In the genomic region with DNA sequence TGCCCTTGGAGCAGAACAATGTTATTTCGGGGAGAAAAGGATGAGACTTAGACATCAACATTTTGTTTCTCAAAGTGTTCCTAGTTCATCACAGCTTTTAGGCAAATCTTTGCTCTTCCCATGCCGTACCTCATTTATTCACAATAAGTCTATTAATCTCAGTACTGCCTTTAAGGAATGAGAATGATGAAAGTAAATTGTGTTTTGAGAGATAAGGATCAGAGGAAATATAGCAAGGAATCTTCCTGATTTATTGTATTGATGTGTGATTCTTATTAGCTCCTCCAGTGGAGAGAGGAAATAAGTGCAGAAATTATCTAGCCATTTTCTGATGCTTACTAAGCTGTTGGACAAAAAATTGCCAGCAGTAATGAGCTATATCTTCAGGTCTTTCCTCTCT, we compare ENCODE assay signal across 1 cellular context.
TF ChIP-seq lines count a peak whose summit lies in the region.

No MANE protein-coding gene starts in this region.

TF ChIP-seq in IMR-90, 13 proteins besides CTCF, POLR2A, EP300 and RAD21:
- TF ChIP-seq RCOR1 (IDR thresholded peaks at IDR 0.05; ENCODE audit: insufficient replicate concordance, low read length) = no peak
- TF ChIP-seq MAFK (IDR thresholded peaks at IDR 0.05; ENCODE audit: low read depth, low read length) = no peak
- no peak for TF ChIP-seq NFE2L2 (IDR thresholded peaks at IDR 0.05; ENCODE audit: low read depth, low read length)
- TF ChIP-seq MXI1 (IDR thresholded peaks at IDR 0.05; ENCODE audit: borderline replicate concordance, low read depth, low read length) = no peak
- TF ChIP-seq SMC3 (IDR thresholded peaks at IDR 0.05; ENCODE audit: low read depth, low read length) = no peak
- no peak for TF ChIP-seq BHLHE40 (IDR thresholded peaks at IDR 0.05; ENCODE audit: low read depth, low read length)
- TF ChIP-seq, protein P1, sequence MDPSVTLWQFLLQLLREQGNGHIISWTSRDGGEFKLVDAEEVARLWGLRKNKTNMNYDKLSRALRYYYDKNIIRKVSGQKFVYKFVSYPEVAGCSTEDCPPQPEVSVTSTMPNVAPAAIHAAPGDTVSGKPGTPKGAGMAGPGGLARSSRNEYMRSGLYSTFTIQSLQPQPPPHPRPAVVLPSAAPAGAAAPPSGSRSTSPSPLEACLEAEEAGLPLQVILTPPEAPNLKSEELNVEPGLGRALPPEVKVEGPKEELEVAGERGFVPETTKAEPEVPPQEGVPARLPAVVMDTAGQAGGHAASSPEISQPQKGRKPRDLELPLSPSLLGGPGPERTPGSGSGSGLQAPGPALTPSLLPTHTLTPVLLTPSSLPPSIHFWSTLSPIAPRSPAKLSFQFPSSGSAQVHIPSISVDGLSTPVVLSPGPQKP (IDR thresholded peaks at IDR 0.05; ENCODE audit: borderline replicate concordance, low read depth, low read length) = no peak
- TF ChIP-seq CEBPB (IDR thresholded peaks at IDR 0.05; ENCODE audit: low read depth, low read length) = no peak
- TF ChIP-seq, protein P2, sequence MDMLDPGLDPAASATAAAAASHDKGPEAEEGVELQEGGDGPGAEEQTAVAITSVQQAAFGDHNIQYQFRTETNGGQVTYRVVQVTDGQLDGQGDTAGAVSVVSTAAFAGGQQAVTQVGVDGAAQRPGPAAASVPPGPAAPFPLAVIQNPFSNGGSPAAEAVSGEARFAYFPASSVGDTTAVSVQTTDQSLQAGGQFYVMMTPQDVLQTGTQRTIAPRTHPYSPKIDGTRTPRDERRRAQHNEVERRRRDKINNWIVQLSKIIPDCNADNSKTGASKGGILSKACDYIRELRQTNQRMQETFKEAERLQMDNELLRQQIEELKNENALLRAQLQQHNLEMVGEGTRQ (IDR thresholded peaks at IDR 0.05; ENCODE audit: low read depth, low read length) = no peak
- TF ChIP-seq CHD1 (IDR thresholded peaks at IDR 0.05; ENCODE audit: low read depth, low read length) = no peak
- no peak for TF ChIP-seq FOS (IDR thresholded peaks at IDR 0.05; ENCODE audit: low read depth, low read length)
- no peak for TF ChIP-seq MAZ (IDR thresholded peaks at IDR 0.05; ENCODE audit: borderline replicate concordance, low read depth, low read length)
- TF ChIP-seq RFX5 (IDR thresholded peaks at IDR 0.05; ENCODE audit: low read depth, low read length) = no peak
